Comparison of ENCODE assay signal across 8 cellular contexts in genomic region chr15:69413822-69414701, GRCh38. TPM values are rescaled to one million over a fixed set of nuclear protein-coding genes. Genes with fewer than 3 reads are reported as not detected.
DNase-seq lines count a peak whose midpoint lies in the region; ATAC-seq, FAIRE-seq and TF ChIP-seq lines count a peak whose summit lies in the region.

Gene KIF23, plus strand, starts transcription at chr15:69414349. Its CDS starts 117 bp downstream, at chr15:69414466.

- H3K4me3 ChIP-seq in gastrocnemius medialis = peak within 1 kb of the TSS; percentile 69 to 91 (median 80)

- H3K27ac ChIP-seq in 22Rv1 = peak within 1 kb of the TSS; percentile 87
- H3K27ac ChIP-seq in gastrocnemius medialis = no peak within 1 kb of the TSS

- H3K27ac Mint-ChIP-seq in brain = peak within 1 kb of the TSS; percentile 44 to 89 (median 71)

- TF ChIP-seq POLR2A in gastrocnemius medialis (IDR thresholded peaks at IDR 0.05) = no peak

- in situ Hi-C loops in gastrocnemius medialis (cut with MboI; ENCODE audit: low sequenced_read_pairs in 4 of 4) = no loop called here

- ATAC-seq in GM18519 (IDR thresholded peaks at IDR 0.05; ENCODE audit: low FRiP score, unreplicated experiment) (peak; percentile 82), HG03060 (IDR thresholded peaks at IDR 0.05; ENCODE audit: low read depth, unreplicated experiment) (peak; percentile 59), gastrocnemius medialis (peak; percentile 95 to 97)

- H3K4me1 Mint-ChIP-seq in brain = peaks cover 39% of the 10 kb centered on the region

- H3K9me3 Mint-ChIP-seq in brain = no peaks in the 10 kb centered on the region

- H3K27me3 Mint-ChIP-seq in brain = peaks cover 9% of the 10 kb centered on the region

- TF ChIP-seq CTCF in 22Rv1 (IDR thresholded peaks at IDR 0.05) (no peak), brain (conservative IDR thresholded peaks at IDR 0.05) (no peak), gastrocnemius medialis (IDR thresholded peaks at IDR 0.05 in 4 of 5, conservative IDR thresholded peaks at IDR 0.05 in 1 of 5) (no peak)

- DNase-seq in NCI-H2107 treated with DMSO at 0.1 percent for 48 hours (lab: John Stamatoyannopoulos, UW; ENCODE audit: unreplicated experiment) (peak; percentile 46), iPS DF 4.7 (ENCODE audit: extremely low read depth, low spot score) (peak; percentile 87), gastrocnemius medialis (peak; percentile 74 to 83)

- intact Hi-C loops in gastrocnemius medialis (cut with DNase I; ENCODE audit: low total_unique reads) = loop anchor here (1.0 kb wide), 1 partner anchor 254 kb away; the partner anchor contains the start of gene GLCE

- peaks cover 0 to 8% (median 2%) of the 10 kb centered on the region in 3 donors for H3K27me3 ChIP-seq in gastrocnemius medialis

- peaks cover under 1% of the 10 kb centered on the region for H3K36me3 Mint-ChIP-seq in brain

- peaks cover 9 to 10% of the 10 kb centered on the region in 2 donors for H3K4me1 ChIP-seq in gastrocnemius medialis

- no peaks in the 10 kb centered on the region for H3K36me3 ChIP-seq in gastrocnemius medialis

- peak; percentile 41 for FAIRE-seq in TTC549 (lab: Jason Lieb, UNC)

- peak within 1 kb of the TSS; percentile 91 to 97 (median 94) for H3K4me3 Mint-ChIP-seq in brain

- no peaks in the 10 kb centered on the region for H3K9me3 ChIP-seq in gastrocnemius medialis

RNA-seq across cellular contexts. Expression of gene KIF23, which starts in this region (rescaled TPM):
- 10.9 TPM for polyA plus RNA-seq in brain (ENCODE audit: insufficient read depth, low read depth, low replicate concordance)
- under 1 TPM in 2 of 4 donors, not detected in 2; 0.47 to 0.81 TPM for total RNA-seq in gastrocnemius medialis

Comparison
In these comparisons a context has a peak if more than half of its experiments do, and no peak if none do; other contexts are left out.
1. Peak in DNase-seq, ATAC-seq and H3K4me3 ChIP-seq in gastrocnemius medialis; RNA of the gene not detected or under 1 TPM.